ENCODE assay signal across 9 cellular contexts in the genomic region with DNA sequence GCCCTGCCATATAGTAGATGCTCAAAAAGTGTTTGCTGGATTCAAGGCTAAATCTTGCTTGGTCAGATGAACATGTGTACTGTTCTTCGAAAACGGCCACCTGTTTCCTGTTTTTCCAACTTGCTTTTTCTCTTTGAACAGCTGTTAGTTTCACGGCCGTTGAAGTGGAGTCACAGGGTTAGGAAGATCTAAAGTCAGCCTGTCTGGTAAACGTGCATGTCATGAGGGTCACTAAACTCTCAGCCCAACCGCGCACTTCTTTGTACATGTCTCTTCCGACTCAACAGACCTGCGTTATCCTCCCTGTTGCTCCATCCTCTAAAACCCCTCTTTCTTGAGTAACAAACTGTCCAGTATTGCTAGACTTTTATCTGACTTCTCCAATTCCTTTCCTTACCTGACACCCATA.
DNase-seq lines count a peak whose midpoint lies in the region; ATAC-seq and TF ChIP-seq lines count a peak whose summit lies in the region.
"Had no signal": no experiment of that assay in that cellular context is flagged by ENCODE, and none has a peak within 500 bp of the region (broad histone marks: within the 10 kb centered on the region; RNA-seq: fewer than 3 reads in every experiment).

No MANE protein-coding gene starts in this region.

- H3K4me3 ChIP-seq in KMS-11 (IDR thresholded peaks at IDR 0.05; ENCODE audit: insufficient read depth, low read depth, low read length) = no peak overlapping the region
- no peak overlapping the region for H3K4me3 ChIP-seq in lower lobe of right lung
- H3K4me3 ChIP-seq in BE2C (ENCODE audit: low read depth, low read length) = no peak overlapping the region
- no peak overlapping the region for H3K4me3 ChIP-seq in mammary epithelial cell (replicated peaks in 1 of 3; ENCODE audit: insufficient read depth in 1 of 3, low read depth in 2 of 3, low read length in 3 of 3)
- H3K4me3 ChIP-seq: hepatocyte had no signal

- WGBS in mammary epithelial cell (ENCODE audit: low coverage, missing lambda C conversion rate) = 84% methylated on average over 8 of the region's 9 CpGs

- peak; percentile 56 for ATAC-seq in GM18502 (IDR thresholded peaks at IDR 0.05; ENCODE audit: poor library complexity, unreplicated experiment)
- peak; percentile 49 for ATAC-seq in GM21447 (IDR thresholded peaks at IDR 0.05; ENCODE audit: unreplicated experiment)
- peak in 1 of 2 donors; percentile 19 for ATAC-seq in lower lobe of right lung
- no peak for ATAC-seq in HG03457 (IDR thresholded peaks at IDR 0.05; ENCODE audit: unreplicated experiment)

- H3K9ac ChIP-seq in KMS-11 (peak overlapping the region; percentile 51; the same call in 1 of the 2 replicates), mammary epithelial cell (ENCODE audit: insufficient read depth, low read length) (no peak overlapping the region)

- CTCF ChIA-PET in mammary epithelial cell (lab: Charles Lee; ENCODE audit: low non-redundant PET) = no interaction called here

- H3K4me1 ChIP-seq in KMS-11 (ENCODE audit: low read depth, poor library complexity, severe bottlenecking) (peaks cover 70% of the 10 kb centered on the region), lower lobe of right lung (peaks cover 29% of the 10 kb centered on the region), BE2C (no peaks in the 10 kb centered on the region), mammary epithelial cell (ENCODE audit: insufficient read depth, low read length) (peaks cover 5% of the 10 kb centered on the region)

- TF ChIP-seq CTCF in KMS-11 (conservative IDR thresholded peaks at IDR 0.05; ENCODE audit: low read depth, low read length) (no peak), lower lobe of right lung (IDR thresholded peaks at IDR 0.05) (no peak), BE2C (IDR thresholded peaks at IDR 0.05; ENCODE audit: low read depth, low read length) (no peak), mammary epithelial cell (conservative IDR thresholded peaks at IDR 0.05 in 1 of 2, IDR thresholded peaks at IDR 0.05 in 1 of 2; ENCODE audit: extremely low read depth in 1 of 2, insufficient read depth in 1 of 2, low read depth in 1 of 2, low read length in 2 of 2) (no peak)

- H4K20me1 ChIP-seq in KMS-11 (ENCODE audit: insufficient read depth) (no peaks in the 10 kb centered on the region), mammary epithelial cell (ENCODE audit: insufficient read depth, low read length) (no peaks in the 10 kb centered on the region)

- H3K4me2 ChIP-seq in KMS-11 (peak overlapping the region; percentile 63), mammary epithelial cell (ENCODE audit: insufficient read depth, low read depth, low read length) (no peak overlapping the region)
- H3K4me2 ChIP-seq: hepatocyte had no signal

- H2AFZ ChIP-seq in KMS-11 (ENCODE audit: low read depth) = peak overlapping the region; percentile 59
- no peak overlapping the region for H2AFZ ChIP-seq in mammary epithelial cell (ENCODE audit: low read depth, low read length)
- H2AFZ ChIP-seq: hepatocyte had no signal

- no TSS peak for BruUV-seq in mammary epithelial cell (replicated peaks; lab: Mats Ljungman, UMichigan)

- in situ Hi-C loops in mammary epithelial cell (cut with MboI; ENCODE audit: low sequenced_read_pairs in 2 of 2) = no loop called here

- H3K27me3 ChIP-seq in KMS-11 (ENCODE audit: insufficient read depth, low read depth) (no peaks in the 10 kb centered on the region), lower lobe of right lung (ENCODE audit: low read depth) (no peaks in the 10 kb centered on the region), BE2C (no peaks in the 10 kb centered on the region), mammary epithelial cell (ENCODE audit: insufficient read depth, low read length) (no peaks in the 10 kb centered on the region)
- H3K27me3 ChIP-seq: hepatocyte had no signal

- intact Hi-C loops in lower lobe of right lung (cut with DNase I) = no loop called here
- intact Hi-C loops in mammary epithelial cell (cut with micrococcal nuclease) = no loop called here

- H3K9me3 ChIP-seq in lower lobe of right lung (no peaks in the 10 kb centered on the region), BE2C (no peaks in the 10 kb centered on the region), mammary epithelial cell (replicated peaks; ENCODE audit: insufficient read depth, low read length) (no peaks in the 10 kb centered on the region)

- H3K27ac ChIP-seq in KMS-11 (peak overlapping the region; percentile 87), lower lobe of right lung (peak overlapping the region; percentile 29), mammary epithelial cell (ENCODE audit: insufficient read depth, low read depth, low read length) (no peak overlapping the region)
- H3K27ac ChIP-seq: hepatocyte had no signal

- no peaks in the 10 kb centered on the region for H3K79me2 ChIP-seq in KMS-11 (ENCODE audit: insufficient read depth, low read depth)
- no peaks in the 10 kb centered on the region for H3K79me2 ChIP-seq in mammary epithelial cell (ENCODE audit: insufficient read depth, low read length)
- H3K79me2 ChIP-seq: hepatocyte had no signal

- dilution Hi-C loops in mammary epithelial cell (cut with HindIII; ENCODE audit: low sequenced_read_pairs) = no loop called here

- DNase-seq in lower lobe of right lung = no peak
- DNase-seq in BE2C = no peak
- DNase-seq in mammary epithelial cell = no peak
- no peak for DNase-seq in stimulated activated CD4-positive, alpha-beta T cell treated with anti-CD3 and anti-CD28 coated beads, Interleukin-2, amount 100 ng/mL, for 24 hours

- no peaks in the 10 kb centered on the region for H3K36me3 ChIP-seq in KMS-11 (ENCODE audit: insufficient read depth)
- H3K36me3 ChIP-seq in lower lobe of right lung = no peaks in the 10 kb centered on the region
- H3K36me3 ChIP-seq in BE2C = no peaks in the 10 kb centered on the region
- no peaks in the 10 kb centered on the region for H3K36me3 ChIP-seq in mammary epithelial cell (ENCODE audit: insufficient read depth, low read length)
